1 cellular context compared by ENCODE assay signal in the genomic region with DNA sequence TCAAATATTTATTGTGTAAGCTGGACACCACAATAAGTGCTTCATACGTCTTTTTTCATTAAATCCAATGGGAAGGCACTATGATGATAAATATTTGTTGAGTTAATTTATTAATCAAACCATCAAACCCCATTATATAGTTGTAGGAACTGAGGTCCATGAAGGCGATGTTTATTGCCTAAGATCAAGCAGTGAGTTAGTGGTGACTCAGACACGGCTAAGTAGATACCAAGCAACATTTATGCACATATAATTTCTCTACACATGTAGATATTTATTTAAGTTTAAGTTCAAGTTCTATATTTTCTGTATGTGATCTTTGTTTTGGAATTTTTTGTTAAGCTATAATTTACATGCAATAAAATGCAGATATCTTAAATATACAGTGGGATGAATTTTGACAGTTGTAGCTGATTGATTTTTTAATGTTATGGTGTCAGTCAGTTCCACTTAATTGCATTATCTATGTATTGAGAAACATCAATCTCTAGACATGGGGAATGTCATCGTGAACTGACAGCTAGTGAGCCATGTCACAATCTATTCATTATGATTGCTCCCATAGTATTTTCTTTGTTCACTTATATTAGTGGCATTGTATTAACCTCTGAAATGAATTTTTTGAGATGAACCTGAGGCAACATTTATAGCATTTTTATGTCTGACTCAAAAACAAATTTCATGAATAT.
TF ChIP-seq lines count a peak whose summit lies in the region.

No MANE protein-coding gene starts in this region.

TF ChIP-seq in endothelial cell of umbilical vein, 7 proteins besides CTCF, POLR2A, EP300 and RAD21 (continued from another document):
- TF ChIP-seq, protein P1, sequence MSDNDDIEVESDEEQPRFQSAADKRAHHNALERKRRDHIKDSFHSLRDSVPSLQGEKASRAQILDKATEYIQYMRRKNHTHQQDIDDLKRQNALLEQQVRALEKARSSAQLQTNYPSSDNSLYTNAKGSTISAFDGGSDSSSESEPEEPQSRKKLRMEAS (IDR thresholded peaks at IDR 0.05; ENCODE audit: insufficient read depth, insufficient read length), result no peak
